9 cellular contexts compared by ENCODE assay signal in the genomic region with DNA sequence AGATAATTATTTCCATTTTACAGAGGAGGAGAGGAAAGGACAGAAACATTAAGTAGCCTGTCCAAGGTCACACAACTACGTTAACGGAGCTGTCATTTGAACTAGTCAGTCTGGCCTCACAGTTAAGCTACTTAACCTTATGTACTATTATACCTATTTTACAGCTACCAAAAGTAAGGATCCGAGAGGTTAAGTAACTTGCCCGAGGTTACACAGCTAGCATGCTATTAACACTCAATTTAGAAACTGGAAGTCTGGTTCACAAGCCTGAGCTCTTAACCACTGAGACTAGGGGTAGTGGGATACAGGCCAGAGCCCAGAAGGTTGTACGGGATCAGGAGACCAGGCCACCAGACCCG. TPM values are rescaled to one million over a fixed set of nuclear protein-coding genes. Genes with fewer than 3 reads are reported as not detected.
DNase-seq lines count a peak whose midpoint lies in the region; ATAC-seq and TF ChIP-seq lines count a peak whose summit lies in the region.
"Had no signal": no experiment of that assay in that cellular context is flagged by ENCODE, and none has a peak within 500 bp of the region (broad histone marks: within the 10 kb centered on the region; RNA-seq: fewer than 3 reads in every experiment).

No MANE protein-coding gene starts in this region.

- H3K27me3 Mint-ChIP-seq in progenitor cell of endocrine pancreas: no peaks in the 10 kb centered on the region

- peak overlapping the region; percentile 84 for H3K4me2 ChIP-seq in DND-41 (ENCODE audit: insufficient read depth, low read length)

- H3K79me2 ChIP-seq in DND-41 (ENCODE audit: insufficient read depth, low read length): peaks cover 14% of the 10 kb centered on the region

- H3K27me3 ChIP-seq in DND-41 (ENCODE audit: insufficient read depth, low read length, poor library complexity): no peaks in the 10 kb centered on the region
- H3K27me3 ChIP-seq in esophagus muscularis mucosa: no peaks in the 10 kb centered on the region

- intact Hi-C loops in esophagus muscularis mucosa (cut with DNase I): loop anchor here (2.0 to 10.0 kb wide), 2 partner anchors 16 to 50 kb away; partner anchors contain the start of genes ANKZF1 and ATG9A

- peak overlapping the region; percentile 99 for H3K27ac Mint-ChIP-seq in progenitor cell of endocrine pancreas

- TF ChIP-seq EP300 in esophagus muscularis mucosa (IDR thresholded peaks at IDR 0.05): no peak

- H3K9me3 ChIP-seq in DND-41 (ENCODE audit: insufficient read depth, low read length, severe bottlenecking) (no peaks in the 10 kb centered on the region), esophagus muscularis mucosa (no peaks in the 10 kb centered on the region)

- H3K4me1 Mint-ChIP-seq in progenitor cell of endocrine pancreas (ENCODE audit: low read depth): peaks cover 19% of the 10 kb centered on the region

- TF ChIP-seq CTCF in DND-41 (IDR thresholded peaks at IDR 0.05; ENCODE audit: borderline replicate concordance, extremely low read depth, low read length, poor library complexity, severe bottlenecking): no peak
- no peak for TF ChIP-seq CTCF in RWPE1 (conservative IDR thresholded peaks at IDR 0.05; ENCODE audit: low read depth)
- TF ChIP-seq CTCF in esophagus muscularis mucosa (IDR thresholded peaks at IDR 0.05): no peak
- no peak for TF ChIP-seq CTCF in progenitor cell of endocrine pancreas (IDR thresholded peaks at IDR 0.05; ENCODE audit: unreplicated experiment)

- peak overlapping the region; percentile 87 for H3K4me3 ChIP-seq in DND-41 (ENCODE audit: low read depth in 1 of 2, low read length in 2 of 2)
- peak overlapping the region; percentile 64 to 97 (median 70) for H3K4me3 ChIP-seq in esophagus muscularis mucosa

- POLR2A ChIA-PET in RWPE1 (lab: Yijun Ruan, JAX; ENCODE audit: low non-redundant PET): interaction anchor here (0.5 to 2.2 kb wide), 4 partner anchors 10 to 75 kb away, joined by 4 to 6 read pairs (median 4); partner anchors contain the start of gene SLC23A3

- peaks cover 28% of the 10 kb centered on the region for H4K20me1 ChIP-seq in DND-41 (ENCODE audit: insufficient read depth, low read length)

- CTCF ChIA-PET in RWPE1 (lab: Yijun Ruan, JAX): interaction anchor here (0.6 to 2.5 kb wide), 4 partner anchors 27 to 215 kb away, joined by 4 to 20 read pairs (median 6); no protein-coding TSS in a partner anchor

- H3K9ac ChIP-seq in DND-41 (ENCODE audit: low read depth, low read length): peak overlapping the region; percentile 90

- H3K36me3 ChIP-seq in DND-41 (ENCODE audit: insufficient read depth, low read length) (peaks cover 6% of the 10 kb centered on the region), esophagus muscularis mucosa (peaks cover 0 to 32% (median 18%) of the 10 kb centered on the region in 4 donors)

- peak overlapping the region; percentile 94 for H2AFZ ChIP-seq in DND-41 (ENCODE audit: low read depth, low read length)

- H3K27ac ChIP-seq in DND-41 (ENCODE audit: low read length) (peak overlapping the region; percentile 93), RWPE1 (peak overlapping the region; percentile 82), esophagus muscularis mucosa (replicated peaks in 1 of 4) (peak overlapping the region; percentile 88 to 94 (median 90))

- peaks cover 51% of the 10 kb centered on the region for H3K4me1 ChIP-seq in DND-41 (ENCODE audit: insufficient read depth, low read length)
- H3K4me1 ChIP-seq in esophagus muscularis mucosa: peaks cover 35 to 52% (median 44%) of the 10 kb centered on the region in 4 donors

- H3K36me3 Mint-ChIP-seq in progenitor cell of endocrine pancreas (ENCODE audit: insufficient read depth): no peaks in the 10 kb centered on the region

- peak overlapping the region; percentile 89 for H3K4me3 Mint-ChIP-seq in progenitor cell of endocrine pancreas (ENCODE audit: low read depth)

- WGBS in esophagus muscularis mucosa: 52% methylated on average over 5 of the region's 6 CpGs

- DNase-seq in DND-41: no peak
- DNase-seq in RWPE1 (ENCODE audit: low spot score): no peak
- no peak for DNase-seq in esophagus muscularis mucosa (ENCODE audit: extremely low spot score)
- no peak for DNase-seq in progenitor cell of endocrine pancreas (ENCODE audit: low spot score, unreplicated experiment)
- no peak for DNase-seq in COLO829 (ENCODE audit: low spot score)
- DNase-seq in 8988T: no peak
- DNase-seq in stimulated activated CD4-positive, alpha-beta T cell treated with anti-CD3 and anti-CD28 coated beads, Interleukin-15, amount 100 ng/mL, for 24 hours: no peak
- DNase-seq in stimulated activated naive CD4-positive, alpha-beta T cell (lab: John Stamatoyannopoulos, UW): no peak

- TF ChIP-seq POLR2A in esophagus muscularis mucosa (IDR thresholded peaks at IDR 0.05; ENCODE audit: low read depth): no peak

- ATAC-seq in DND-41 (ENCODE audit: insufficient read depth, low read depth): no peak

- H3K9me3 Mint-ChIP-seq in progenitor cell of endocrine pancreas (ENCODE audit: low read depth): no peaks in the 10 kb centered on the region

RNA-seq across cellular contexts. Expression of gene GLB1L, which starts 0.5 kb away (rescaled TPM):
- 1 to 10 TPM; 3.3 to 6.4 (median 5.6) TPM for total RNA-seq in esophagus muscularis mucosa
- total RNA-seq in progenitor cell of endocrine pancreas: 11.8 and 13.5 TPM in 2 replicates

RNA-seq across cellular contexts. Expression of gene STK16, which starts 0.5 kb away (rescaled TPM):
- total RNA-seq in esophagus muscularis mucosa: 10 to 100 TPM; 12.8 to 21.6 (median 16.7) TPM
- 23.2 and 24.1 TPM in 2 replicates for total RNA-seq in progenitor cell of endocrine pancreas

RNA-seq across cellular contexts. Expression of gene TUBA4B, which starts 8.3 kb away (rescaled TPM):
- total RNA-seq in esophagus muscularis mucosa (not detected), progenitor cell of endocrine pancreas (not detected in 2 replicates)
- total RNA-seq: T-helper 2 cell treated with Interferon-gamma antibody and Interleukin-4, amounts not matched to agents 100 ng/mL and 5 ng/mL, for 36 hours had no signal

RNA-seq across cellular contexts. Expression of gene TUBA4A, which starts 8.9 kb away (rescaled TPM):
- total RNA-seq in esophagus muscularis mucosa: 100 to 1,000 TPM in 1 of 4 donors, 10 to 100 TPM in 3; 44.2 to 132 (median 74.4) TPM
- total RNA-seq in progenitor cell of endocrine pancreas: 8.3 and 9.1 TPM in 2 replicates

RNA-seq across cellular contexts. Expression of gene ANKZF1, which starts 15.2 kb away (rescaled TPM):
- total RNA-seq in esophagus muscularis mucosa (10 to 100 TPM; 20.4 to 34.1 (median 27.6) TPM), progenitor cell of endocrine pancreas (64.3 and 66.7 TPM in 2 replicates)
